In the genomic region with DNA sequence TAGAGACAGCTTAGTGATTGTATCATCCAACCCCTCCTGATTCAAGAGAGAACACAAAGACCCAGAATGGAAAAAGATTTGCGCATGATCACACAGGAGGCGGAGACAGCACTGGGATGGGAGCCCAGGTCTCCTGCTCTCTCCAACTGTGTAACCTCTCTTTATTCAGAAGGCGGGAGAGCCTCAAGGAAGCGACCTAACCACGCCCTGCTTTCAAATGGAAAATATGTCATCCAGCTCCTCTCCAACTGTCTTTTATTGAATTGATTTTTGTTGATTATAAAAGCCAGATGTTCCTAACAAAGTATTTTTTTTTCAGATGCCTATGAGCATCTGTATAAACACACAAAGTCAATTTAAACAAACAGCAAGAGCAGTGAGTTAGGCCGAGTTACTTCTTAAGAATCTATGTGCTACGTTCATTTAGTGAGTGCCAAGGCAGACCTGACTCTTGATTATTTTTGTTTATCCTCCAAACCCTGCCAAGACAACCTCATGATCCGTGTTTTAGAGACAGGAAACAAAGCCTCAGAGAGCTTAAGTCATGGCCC, we compare ENCODE assay signal across 10 cellular contexts.
A peak's percentile ranks its signal among the peaks of the same experiment; 100 is the strongest.
DNase-seq lines count a peak whose midpoint lies in the region; ATAC-seq, FAIRE-seq and TF ChIP-seq lines count a peak whose summit lies in the region.
"Had no signal": no experiment of that assay in that cellular context is flagged by ENCODE, and none has a peak within 500 bp of the region (broad histone marks: within the 10 kb centered on the region; RNA-seq: fewer than 3 reads in every experiment).

No MANE protein-coding gene starts in this region.

- peak overlapping the region; percentile 82 to 92 for H3K27ac ChIP-seq in breast epithelium
- peak overlapping the region; percentile 97 for H3K27ac ChIP-seq in GM12878 (ENCODE audit: control insufficient read depth, insufficient read depth)
- H3K27ac ChIP-seq in vagina: peak overlapping the region; percentile 87
- H3K27ac ChIP-seq in CD8-positive, alpha-beta T cell (ENCODE audit: low read depth, low read length): no peak overlapping the region

- H3K79me2 ChIP-seq in GM12878 (ENCODE audit: control insufficient read depth, insufficient read depth, low read length): peaks cover 7% of the 10 kb centered on the region

- H3K27ac Mint-ChIP-seq in MCF 10A (ENCODE audit: low read depth, unreplicated experiment): no peak overlapping the region
- H3K27ac Mint-ChIP-seq in progenitor cell of endocrine pancreas: no peak overlapping the region
- no peak overlapping the region for H3K27ac Mint-ChIP-seq in CD8-positive, alpha-beta T cell
- H3K27ac Mint-ChIP-seq: activated naive CD8-positive, alpha-beta T cell had no signal

- POLR2A ChIA-PET in MCF 10A (lab: Yijun Ruan, JAX) (interaction anchor here (0.6 to 0.7 kb wide), 2 partner anchors 16 to 156 kb away, joined by 3 read pairs; no protein-coding TSS in a partner anchor), GM12878 (lab: Charles Lee) (interaction anchor here (0.6 to 5.9 kb wide), 12 partner anchors 8 to 1095 kb away, joined by 3 to 38 read pairs (median 4); partner anchors contain the start of gene CDV3)
- POLR2A ChIA-PET in CD8-positive, alpha-beta T cell (lab: Charles Lee): interaction anchor here (1.3 kb wide), 1 partner anchor 99 kb away, joined by 3 read pairs; the partner anchor contains the start of gene CDV3

- SMC1A ChIA-PET in GM12878 (lab: Charles Lee; ENCODE audit: uncharacterized antibody, unreplicated experiment): interaction anchor here (0.8 to 20.9 kb wide), 14 partner anchors 9 to 103 kb away, joined by 3 to 380 read pairs (median 6); partner anchors contain the start of gene CDV3

- H3K4me1 Mint-ChIP-seq in MCF 10A (ENCODE audit: insufficient read depth, unreplicated experiment) (peaks cover 6% of the 10 kb centered on the region), progenitor cell of endocrine pancreas (ENCODE audit: low read depth) (peaks cover 46% of the 10 kb centered on the region)
- H3K4me1 Mint-ChIP-seq in CD8-positive, alpha-beta T cell (ENCODE audit: low read depth): peaks cover 37% of the 10 kb centered on the region

- no peak for TF ChIP-seq RAD21 in GM12878 (IDR thresholded peaks at IDR 0.05; ENCODE audit: insufficient read depth, low read depth, low read length)

- RAD21 ChIA-PET in GM12878 (lab: Charles Lee; ENCODE audit: unreplicated experiment): interaction anchor here (0.5 to 2.1 kb wide), 15 partner anchors 8 to 381 kb away, joined by 3 to 20 read pairs (median 5); partner anchors contain the start of genes CDV3 and TOPBP1

- intact Hi-C loops in breast epithelium (cut with DNase I; ENCODE audit: low total_unique reads): no loop called here
- intact Hi-C loops in MCF 10A (cut with micrococcal nuclease): no loop called here
- intact Hi-C loops in GM12878 (cut with micrococcal nuclease; ENCODE audit: unreplicated experiment): loop anchor here (2.0 kb wide), 1 partner anchor 98 kb away; the partner anchor contains the start of gene CDV3
- intact Hi-C loops in vagina (cut with DNase I): no loop called here
- intact Hi-C loops in CD8-positive, alpha-beta T cell (cut with DNase I, micrococcal nuclease): no loop called here

- no peak for ATAC-seq in GM12878
- no peak for ATAC-seq in GM21381 (IDR thresholded peaks at IDR 0.05; ENCODE audit: unreplicated experiment)
- ATAC-seq in CD8-positive, alpha-beta T cell: no peak

- no peaks in the 10 kb centered on the region for H3K4me1 ChIP-seq in breast epithelium
- peaks cover 66% of the 10 kb centered on the region for H3K4me1 ChIP-seq in GM12878 (ENCODE audit: control insufficient read depth, insufficient read depth, low read length)
- peaks cover 26% of the 10 kb centered on the region for H3K4me1 ChIP-seq in vagina
- H3K4me1 ChIP-seq in CD8-positive, alpha-beta T cell (ENCODE audit: insufficient read depth, low read length): peaks cover 7% of the 10 kb centered on the region

- no peaks in the 10 kb centered on the region for H3K9me3 ChIP-seq in breast epithelium
- no peaks in the 10 kb centered on the region for H3K9me3 ChIP-seq in GM12878 (replicated peaks; ENCODE audit: control insufficient read depth, insufficient read depth, low read length)
- H3K9me3 ChIP-seq in vagina: no peaks in the 10 kb centered on the region
- H3K9me3 ChIP-seq in CD8-positive, alpha-beta T cell (ENCODE audit: low read length): no peaks in the 10 kb centered on the region

- TF ChIP-seq CTCF in breast epithelium (IDR thresholded peaks at IDR 0.05): no peak
- TF ChIP-seq CTCF in MCF 10A (IDR thresholded peaks at IDR 0.05; ENCODE audit: unreplicated experiment): no peak
- TF ChIP-seq CTCF in GM12878 (IDR thresholded peaks at IDR 0.05 in 2 of 3, conservative IDR thresholded peaks at IDR 0.05 in 1 of 3; ENCODE audit: control insufficient read depth in 2 of 3, extremely low read depth in 1 of 3, insufficient read depth in 1 of 3, low read depth in 3 of 3, low read length in 3 of 3): no peak
- no peak for TF ChIP-seq CTCF in vagina (IDR thresholded peaks at IDR 0.05)
- TF ChIP-seq CTCF in progenitor cell of endocrine pancreas (IDR thresholded peaks at IDR 0.05; ENCODE audit: unreplicated experiment): no peak
- TF ChIP-seq CTCF in CD8-positive, alpha-beta T cell (IDR thresholded peaks at IDR 0.05): no peak

- H3K4me3 ChIP-seq in breast epithelium: no peak overlapping the region
- peak overlapping the region; percentile 4; the same call in 1 of the 2 replicates for H3K4me3 ChIP-seq in GM12878
- H3K4me3 ChIP-seq in vagina: no peak overlapping the region
- no peak overlapping the region for H3K4me3 ChIP-seq in CD8-positive, alpha-beta T cell (ENCODE audit: low read depth, low read length)

- H4K20me1 ChIP-seq in GM12878 (ENCODE audit: control insufficient read depth, insufficient read depth): no peaks in the 10 kb centered on the region

- no peaks in the 10 kb centered on the region for H3K27me3 Mint-ChIP-seq in MCF 10A (ENCODE audit: insufficient read depth, unreplicated experiment)
- H3K27me3 Mint-ChIP-seq in progenitor cell of endocrine pancreas: peaks cover 6% of the 10 kb centered on the region
- no peaks in the 10 kb centered on the region for H3K27me3 Mint-ChIP-seq in CD8-positive, alpha-beta T cell (ENCODE audit: low read depth)
- H3K27me3 Mint-ChIP-seq: activated naive CD8-positive, alpha-beta T cell had no signal

- DNase-seq in breast epithelium (ENCODE audit: low spot score in 2 of 2): peak; percentile 58 to 62
- DNase-seq in MCF 10A (ENCODE audit: unreplicated experiment): no peak
- DNase-seq in GM12878 (ENCODE audit: low read depth, low spot score): no peak
- DNase-seq in medulla oblongata (ENCODE audit: extremely low spot score): peak; percentile 70
- DNase-seq in vagina (ENCODE audit: extremely low spot score in 2 of 2): peak in 1 of 2 donors; percentile 89
- no peak for DNase-seq in progenitor cell of endocrine pancreas (ENCODE audit: low spot score, unreplicated experiment)
- DNase-seq in CD8-positive, alpha-beta T cell: no peak
- DNase-seq: small intestine had no signal

- H2AFZ ChIP-seq in GM12878 (ENCODE audit: control insufficient read depth, low read depth, low read length): peak overlapping the region; percentile 37

- CTCF ChIA-PET in MCF 10A (lab: Yijun Ruan, JAX) (interaction anchor here (0.6 to 1.5 kb wide), 9 partner anchors 9 to 344 kb away, joined by 3 to 10 read pairs (median 3); no protein-coding TSS in a partner anchor), GM12878 (lab: Yijun Ruan, JAX) (interaction anchor here (0.6 to 5.4 kb wide), 15 partner anchors 8 to 156 kb away, joined by 3 to 44 read pairs (median 8); partner anchors contain the start of gene CDV3)
- CTCF ChIA-PET in CD8-positive, alpha-beta T cell (lab: Charles Lee): interaction anchor here (3.2 kb wide), 1 partner anchor 14 kb away, joined by 14 read pairs; no protein-coding TSS in a partner anchor

- no peaks in the 10 kb centered on the region for H3K9me3 Mint-ChIP-seq in MCF 10A (ENCODE audit: unreplicated experiment)
- H3K9me3 Mint-ChIP-seq in progenitor cell of endocrine pancreas (ENCODE audit: low read depth): no peaks in the 10 kb centered on the region
- H3K9me3 Mint-ChIP-seq in CD8-positive, alpha-beta T cell: no peaks in the 10 kb centered on the region

- in situ Hi-C loops in GM12878 (cut with MboI): loop anchor here (25.0 kb wide), 1 partner anchor 1013 kb away; the partner anchor contains the start of genes ANAPC13 and CEP63

- no peak for FAIRE-seq in GM12878 (lab: Jason Lieb, UNC)
- FAIRE-seq: small intestine had no signal

- 89% methylated on average over 8 of the region's 8 CpGs for WGBS in GM12878 (ENCODE audit: insufficient coverage, insufficient replicate concordance, low lambda C conversion rate, missing lambda C conversion rate)

- peak overlapping the region; percentile 84 for H3K4me2 ChIP-seq in GM12878 (ENCODE audit: control insufficient read depth, insufficient read depth)

- no peak for TF ChIP-seq POLR2A in breast epithelium (IDR thresholded peaks at IDR 0.05)
- TF ChIP-seq POLR2A in GM12878 (IDR thresholded peaks at IDR 0.05; ENCODE audit: low read depth, low read length): no peak
- TF ChIP-seq POLR2A in vagina (IDR thresholded peaks at IDR 0.05): no peak

- no peak overlapping the region for H3K4me3 Mint-ChIP-seq in MCF 10A (ENCODE audit: unreplicated experiment)
- H3K4me3 Mint-ChIP-seq in progenitor cell of endocrine pancreas (ENCODE audit: low read depth): no peak overlapping the region
- no peak overlapping the region for H3K4me3 Mint-ChIP-seq in CD8-positive, alpha-beta T cell
- H3K4me3 Mint-ChIP-seq: activated naive CD8-positive, alpha-beta T cell had no signal

- BruUV-seq in MCF 10A (replicated peaks; lab: Mats Ljungman, UMichigan) (no TSS peak), GM12878 (replicated peaks; lab: Mats Ljungman, UMichigan) (no TSS peak)

- H3K9ac ChIP-seq in GM12878 (ENCODE audit: control insufficient read depth, insufficient read depth, low read length): peak overlapping the region; percentile 49

- H3K36me3 Mint-ChIP-seq in MCF 10A (ENCODE audit: insufficient read depth, unreplicated experiment) (no peaks in the 10 kb centered on the region), progenitor cell of endocrine pancreas (ENCODE audit: insufficient read depth) (no peaks in the 10 kb centered on the region)
- H3K36me3 Mint-ChIP-seq in CD8-positive, alpha-beta T cell: peaks cover 9% of the 10 kb centered on the region
- H3K36me3 Mint-ChIP-seq: activated naive CD8-positive, alpha-beta T cell had no signal

- H3K27me3 ChIP-seq in breast epithelium: no peaks in the 10 kb centered on the region
- H3K27me3 ChIP-seq in GM12878 (replicated peaks in 1 of 2; ENCODE audit: control insufficient read depth in 2 of 2, insufficient read depth in 2 of 2, low read length in 1 of 2): no peaks in the 10 kb centered on the region
- no peaks in the 10 kb centered on the region for H3K27me3 ChIP-seq in vagina
- H3K27me3 ChIP-seq in CD8-positive, alpha-beta T cell (ENCODE audit: insufficient read depth, low read length): no peaks in the 10 kb centered on the region

- no peaks in the 10 kb centered on the region for H3K36me3 ChIP-seq in breast epithelium
- no peaks in the 10 kb centered on the region; a peak in 1 of 4 replicates for H3K36me3 ChIP-seq in GM12878 (ENCODE audit: control insufficient read depth in 2 of 2, insufficient read depth in 2 of 2, low read length in 1 of 2)
- H3K36me3 ChIP-seq in vagina: no peaks in the 10 kb centered on the region
- no peaks in the 10 kb centered on the region for H3K36me3 ChIP-seq in CD8-positive, alpha-beta T cell (ENCODE audit: insufficient read depth, low read length)

- TF ChIP-seq EP300 in GM12878 (IDR thresholded peaks at IDR 0.05; ENCODE audit: borderline replicate concordance in 1 of 2, control insufficient read depth in 1 of 2, low read depth in 2 of 2, low read length in 2 of 2): no peak

Comparison
In these comparisons a context has a peak if more than half of its experiments do, and no peak if none do; other contexts are left out.
1. DNase-seq: peak in breast epithelium (2 of 2) and medulla oblongata (single experiment); none in MCF 10A (single experiment), GM12878 (single experiment), progenitor cell of endocrine pancreas (single experiment) and CD8-positive, alpha-beta T cell (0 of 7).